ENCODE assay signal across 9 cellular contexts in genomic region chr6:20810732-20811111, GRCh38.
A peak's percentile ranks its signal among the peaks of the same experiment; 100 is the strongest.
DNase-seq lines count a peak whose midpoint lies in the region; ATAC-seq and TF ChIP-seq lines count a peak whose summit lies in the region.
"Had no signal": no experiment of that assay in that cellular context is flagged by ENCODE, and none has a peak within 500 bp of the region (broad histone marks: within the 10 kb centered on the region; RNA-seq: fewer than 3 reads in every experiment).

No MANE protein-coding gene starts in this region.

- H3K36me3 ChIP-seq in HUES6 (ENCODE audit: control insufficient read depth, insufficient read depth, low read length): no peaks in the 10 kb centered on the region
- no peaks in the 10 kb centered on the region for H3K36me3 ChIP-seq in adipocyte (ENCODE audit: control insufficient read depth, insufficient read depth, low read length, severe bottlenecking)
- H3K36me3 ChIP-seq in left ventricle myocardium inferior: peaks cover 13% of the 10 kb centered on the region
- H3K36me3 ChIP-seq in skeletal muscle satellite cell (ENCODE audit: insufficient read depth, low read length): no peaks in the 10 kb centered on the region

- intact Hi-C loops in left ventricle myocardium inferior (cut with micrococcal nuclease): no loop called here

- H3K4me3 ChIP-seq in HUES6 (ENCODE audit: low read depth, low read length): peak overlapping the region; percentile 15; the same call in 1 of the 2 replicates
- H3K4me3 ChIP-seq in adipocyte (ENCODE audit: low read length): peak overlapping the region; percentile 21
- H3K4me3 ChIP-seq in left ventricle myocardium inferior: no peak overlapping the region
- H3K4me3 ChIP-seq in skeletal muscle satellite cell (ENCODE audit: low read length): no peak overlapping the region
- H3K4me3 ChIP-seq: tibial artery had no signal

- H3K27ac ChIP-seq in HUES6 (ENCODE audit: low read depth, low read length): peak overlapping the region; percentile 90
- H3K27ac ChIP-seq in left ventricle myocardium inferior (replicated peaks): peak overlapping the region; percentile 35

- H3K4me1 ChIP-seq in HUES6 (ENCODE audit: control insufficient read depth, insufficient read depth, low read length) (peaks cover 38% of the 10 kb centered on the region), adipocyte (ENCODE audit: control insufficient read depth, insufficient read depth, low read length) (peaks cover 31% of the 10 kb centered on the region), left ventricle myocardium inferior (peaks cover 33% of the 10 kb centered on the region), skeletal muscle satellite cell (ENCODE audit: control insufficient read depth, insufficient read depth, low read length) (peaks cover 21% of the 10 kb centered on the region)

- ATAC-seq in HG03469 (IDR thresholded peaks at IDR 0.05; ENCODE audit: unreplicated experiment) (no peak), HG03378 (IDR thresholded peaks at IDR 0.05; ENCODE audit: unreplicated experiment) (no peak)

- peaks cover 9% of the 10 kb centered on the region for H3K9me3 ChIP-seq in HUES6 (ENCODE audit: control insufficient read depth, insufficient read depth, low read depth, low read length)
- H3K9me3 ChIP-seq in adipocyte (ENCODE audit: control insufficient read depth, low read length): peaks cover 11% of the 10 kb centered on the region
- peaks cover 31% of the 10 kb centered on the region for H3K9me3 ChIP-seq in left ventricle myocardium inferior (replicated peaks)
- H3K9me3 ChIP-seq in skeletal muscle satellite cell (replicated peaks; ENCODE audit: low read length): no peaks in the 10 kb centered on the region

- H3K27me3 ChIP-seq in HUES6 (ENCODE audit: control insufficient read depth, insufficient read depth, low read length) (no peaks in the 10 kb centered on the region), adipocyte (replicated peaks; ENCODE audit: control insufficient read depth, insufficient read depth, low read length) (no peaks in the 10 kb centered on the region), left ventricle myocardium inferior (ENCODE audit: low read depth) (no peaks in the 10 kb centered on the region), skeletal muscle satellite cell (ENCODE audit: control insufficient read depth, insufficient read depth, low read length) (no peaks in the 10 kb centered on the region)
- H3K27me3 ChIP-seq: tibial artery had no signal

- H3K9ac ChIP-seq in HUES6 (ENCODE audit: low read length) (peak overlapping the region; percentile 25), adipocyte (ENCODE audit: low read length) (no peak overlapping the region), skeletal muscle satellite cell (ENCODE audit: low read depth, low read length) (peak overlapping the region; percentile 77)

- DNase-seq in adipocyte (ENCODE audit: low read depth) (no peak), left ventricle myocardium inferior (no peak), NCI-H524 treated with DMSO at 0.1 percent for 48 hours (lab: John Stamatoyannopoulos, UW) (no peak)
- DNase-seq: activated CD4-positive, alpha-beta T cell treated with anti-CD3 and anti-CD28 coated beads, Interleukin-2, amount 50 U/mL, for 4 hours; tibial artery had no signal

- peak overlapping the region; percentile 38 for H3K4me2 ChIP-seq in skeletal muscle satellite cell (ENCODE audit: low read length)

- TF ChIP-seq CTCF in left ventricle myocardium inferior (IDR thresholded peaks at IDR 0.05; ENCODE audit: borderline replicate concordance): no peak

Comparison
In these comparisons a context has a peak if more than half of its experiments do, and no peak if none do; other contexts are left out.
1. H3K4me3 ChIP-seq: peak in HUES6 (single experiment) and adipocyte (single experiment); none in left ventricle myocardium inferior (single experiment) and skeletal muscle satellite cell (single experiment).